28 cellular contexts compared by ENCODE assay signal in genomic region chr2:47094519-47095155, GRCh38.
DNase-seq lines count a peak whose midpoint lies in the region; ATAC-seq, FAIRE-seq and TF ChIP-seq lines count a peak whose summit lies in the region.
"Had no signal": no experiment of that assay in that cellular context is flagged by ENCODE, and none has a peak within 500 bp of the region (broad histone marks: within the 10 kb centered on the region; RNA-seq: fewer than 3 reads in every experiment).

No MANE protein-coding gene starts in this region.

- H3K27ac Mint-ChIP-seq in T-cell = no peak overlapping the region
- H3K27ac Mint-ChIP-seq: activated CD4-positive, alpha-beta T cell treated with anti-CD3 and anti-CD28 coated beads, Interleukin-2, amount 10 ng/mL, durations not matched to agents 7 days and 5 days; WTC11 had no signal

- peak overlapping the region; percentile 50 for H3K9ac ChIP-seq in GM23248

- H3K27ac ChIP-seq in GM23248 = peak overlapping the region; percentile 78
- peak overlapping the region; percentile 15 for H3K27ac ChIP-seq in osteoblast (ENCODE audit: low read depth, low read length)
- H3K27ac ChIP-seq: brain microvascular endothelial cell, prostate gland, sigmoid colon, thyroid gland had no signal

- H3K27me3 ChIP-seq in GM23248 (replicated peaks; ENCODE audit: insufficient read depth) (no peaks in the 10 kb centered on the region), osteoblast (ENCODE audit: insufficient read depth, low read length) (no peaks in the 10 kb centered on the region)
- H3K27me3 ChIP-seq: brain microvascular endothelial cell, sigmoid colon, thyroid gland had no signal

- H3K9me3 Mint-ChIP-seq in T-cell = no peaks in the 10 kb centered on the region
- H3K9me3 Mint-ChIP-seq: activated CD4-positive, alpha-beta T cell treated with anti-CD3 and anti-CD28 coated beads, Interleukin-2, amount 10 ng/mL, durations not matched to agents 7 days and 5 days; neural crest cell had no signal

- no peak for TF ChIP-seq CTCF in osteoblast (IDR thresholded peaks at IDR 0.05; ENCODE audit: extremely low read depth, low read depth, low read length)

- no peak overlapping the region for H3K4me3 ChIP-seq in GM23248
- H3K4me3 ChIP-seq in osteoblast (ENCODE audit: insufficient read depth, low read length) = no peak overlapping the region
- H3K4me3 ChIP-seq: prostate gland, sigmoid colon, thyroid gland had no signal

- FAIRE-seq in frontal cortex (lab: Jason Lieb, UNC) = no peak

- H3K79me2 ChIP-seq in GM23248 (ENCODE audit: insufficient read depth) = no peaks in the 10 kb centered on the region
- no peaks in the 10 kb centered on the region for H3K79me2 ChIP-seq in osteoblast (ENCODE audit: insufficient read depth, low read length)

- CTCF ChIA-PET in T-cell (lab: Charles Lee) = no interaction called here

- H3K4me2 ChIP-seq in GM23248 (ENCODE audit: unreplicated experiment) (peak overlapping the region; percentile 33), osteoblast (ENCODE audit: insufficient read depth, low read length) (peak overlapping the region; percentile 45)

- no peak for ATAC-seq in T-cell (replicated peaks in 1 of 4)
- ATAC-seq: left cardiac atrium; stimulated activated naive CD8-positive, alpha-beta T cell treated with anti-CD3 and anti-CD28 coated beads, Interleukin-15, Interleukin-2, amounts not matched to agents 100 U/mL and 50 U/mL, for 24 hours; WTC11 had no signal

- in situ Hi-C loops in GM23248 (cut with MboI) = no loop called here

- no peaks in the 10 kb centered on the region for H3K36me3 ChIP-seq in GM23248 (ENCODE audit: low read depth)
- no peaks in the 10 kb centered on the region for H3K36me3 ChIP-seq in osteoblast (ENCODE audit: insufficient read depth, low read length)
- H3K36me3 ChIP-seq: brain microvascular endothelial cell, prostate gland, sigmoid colon, thyroid gland had no signal

- WGBS in GM23248 (ENCODE audit: low coverage in 1 of 2, low lambda C conversion rate in 2 of 2, missing lambda C conversion rate in 2 of 2), 2 experiments = 7 to 9% methylated on average over 7 of the region's 7 CpGs

- H3K4me1 ChIP-seq in GM23248 (ENCODE audit: insufficient read depth) = peaks cover 24% of the 10 kb centered on the region
- H3K4me1 ChIP-seq in osteoblast (ENCODE audit: insufficient read depth, low read length) = peaks cover 28% of the 10 kb centered on the region
- H3K4me1 ChIP-seq: prostate gland, thyroid gland had no signal

- H3F3A ChIP-seq in GM23248 (ENCODE audit: insufficient read depth) = peaks cover 17% of the 10 kb centered on the region

- H3K9me3 ChIP-seq in GM23248 (ENCODE audit: low read depth) = no peaks in the 10 kb centered on the region
- H3K9me3 ChIP-seq in osteoblast (ENCODE audit: low read depth, low read length) = no peaks in the 10 kb centered on the region
- H3K9me3 ChIP-seq: prostate gland, sigmoid colon, thyroid gland had no signal

- H3K27me3 Mint-ChIP-seq in T-cell = peaks cover 0 to 2% of the 10 kb centered on the region in 2 donors
- H3K27me3 Mint-ChIP-seq: activated CD4-positive, alpha-beta T cell treated with anti-CD3 and anti-CD28 coated beads, Interleukin-2, amount 10 ng/mL, durations not matched to agents 7 days and 5 days had no signal

- H4K20me1 ChIP-seq in GM23248 (ENCODE audit: insufficient read depth) (no peaks in the 10 kb centered on the region), osteoblast (ENCODE audit: insufficient read depth, low read length) (no peaks in the 10 kb centered on the region)

- no peaks in the 10 kb centered on the region for H3K4me1 Mint-ChIP-seq in T-cell
- H3K4me1 Mint-ChIP-seq: activated CD4-positive, alpha-beta T cell treated with anti-CD3 and anti-CD28 coated beads, Interleukin-2, amount 10 ng/mL, durations not matched to agents 7 days and 5 days; WTC11 had no signal

- no peaks in the 10 kb centered on the region for H3K9me2 ChIP-seq in GM23248 (ENCODE audit: insufficient read depth)

- no peaks in the 10 kb centered on the region for H3K36me3 Mint-ChIP-seq in T-cell
- H3K36me3 Mint-ChIP-seq: CD14-positive monocyte, WTC11 had no signal

- H3K4me3 Mint-ChIP-seq in T-cell = no peak overlapping the region
- H3K4me3 Mint-ChIP-seq: activated CD4-positive, alpha-beta T cell treated with anti-CD3 and anti-CD28 coated beads, Interleukin-2, amount 10 ng/mL, durations not matched to agents 7 days and 5 days; CD14-positive monocyte; neural crest cell; WTC11 had no signal

- H2AFZ ChIP-seq in GM23248 (peak overlapping the region; percentile 58), osteoblast (ENCODE audit: low read length) (peak overlapping the region; percentile 64)

- POLR2A ChIA-PET in T-cell (lab: Charles Lee) = no interaction called here

- peak; percentile 79 for DNase-seq in AG08396 (ENCODE audit: low spot score)
- DNase-seq in GM23248 = peak; percentile 91
- peak; percentile 88 for DNase-seq in fibroblast of gingiva (ENCODE audit: low read depth)
- DNase-seq in osteoblast (ENCODE audit: insufficient read length, low spot score, missing footprints) = peak; percentile 95
- no peak for DNase-seq in stimulated activated CD8-positive, alpha-beta memory T cell treated with anti-CD3 and anti-CD28 coated beads, Interleukin-4, amount 100 ng/mL, for 48 hours
- DNase-seq in frontal cortex (ENCODE audit: low spot score in 2 of 2) = no peak
- DNase-seq in T-cell = no peak
- DNase-seq in nucleus accumbens (lab: John Stamatoyannopoulos, UW) = no peak
- DNase-seq: activated CD4-positive, alpha-beta T cell treated with anti-CD3 and anti-CD28 coated beads, Interleukin-2, amount 10 ng/mL, durations not matched to agents 7 days and 5 days; activated naive CD4-positive, alpha-beta T cell; activated T-cell treated with anti-CD3 and anti-CD28 coated beads, Interleukin-2, amount 50 U/mL, for 48 hours; brain microvascular endothelial cell; DND-41; foreskin melanocyte; left cardiac atrium; mammary epithelial cell; NCI-H1092; NCI-H1930; NCI-H524; Right ventricle myocardium superior; sigmoid colon; stimulated activated CD4-positive, alpha-beta T cell treated with anti-CD3 and anti-CD28 coated beads, Interleukin-15, amount 100 ng/mL, for 24 hours; stimulated activated naive CD8-positive, alpha-beta T cell treated with anti-CD3 and anti-CD28 coated beads, Interleukin-15, Interleukin-2, amounts not matched to agents 100 U/mL and 50 U/mL, for 24 hours; thyroid gland had no signal

Comparison
In these comparisons a context has a peak if more than half of its experiments do, and no peak if none do; other contexts are left out.
1. DNase-seq: peak in AG08396 (single experiment), GM23248 (single experiment), fibroblast of gingiva (single experiment) and osteoblast (single experiment); none in stimulated activated CD8-positive, alpha-beta memory T cell treated with anti-CD3 and anti-CD28 coated beads, Interleukin-4, amount 100 ng/mL, for 48 hours (single experiment), frontal cortex (0 of 2), T-cell (0 of 34) and nucleus accumbens (0 of 56).